17 cellular contexts compared by ENCODE assay signal in genomic region chr13:93361703-93362102, GRCh38.
A peak's percentile ranks its signal among the peaks of the same experiment; 100 is the strongest.
DNase-seq lines count a peak whose midpoint lies in the region; ATAC-seq and TF ChIP-seq lines count a peak whose summit lies in the region.
"Had no signal": no experiment of that assay in that cellular context is flagged by ENCODE, and none has a peak within 500 bp of the region (broad histone marks: within the 10 kb centered on the region; RNA-seq: fewer than 3 reads in every experiment).

No MANE protein-coding gene starts in this region.

- no peaks in the 10 kb centered on the region for H3K36me3 ChIP-seq in testis (ENCODE audit: low read depth, missing control alignments)
- H3K36me3 ChIP-seq: BLaER1 had no signal

- no peak overlapping the region for H3K27ac ChIP-seq in testis
- H3K27ac ChIP-seq: BLaER1 had no signal

- H3K4me1 ChIP-seq in testis: no peaks in the 10 kb centered on the region
- H3K4me1 ChIP-seq: BLaER1 had no signal

- H3K9me3 ChIP-seq in testis: no peaks in the 10 kb centered on the region
- H3K9me3 ChIP-seq: BLaER1 had no signal

- H3K4me3 ChIP-seq in testis: no peak overlapping the region
- H3K4me3 ChIP-seq: BLaER1 had no signal

- no peaks in the 10 kb centered on the region for H3K27me3 ChIP-seq in testis
- H3K27me3 ChIP-seq: BLaER1 had no signal

- TF ChIP-seq CTCF in testis (IDR thresholded peaks at IDR 0.05): no peak

- intact Hi-C loops in testis (cut with DNase I; ENCODE audit: low total_unique reads): no loop called here

- WGBS in testis, 2 donors: 45 to 54% methylated on average over 3 of the region's 3 CpGs

- peak; percentile 2 for DNase-seq in DMS 273 (lab: John Stamatoyannopoulos, UW; ENCODE audit: unreplicated experiment)
- no peak for DNase-seq in DMS 273 treated with DMSO at 0.1 percent for 48 hours (lab: John Stamatoyannopoulos, UW)
- DNase-seq in HuH-7.5 (ENCODE audit: low spot score): peak; percentile 25
- peak; percentile 75 for DNase-seq in NCI-H69 (lab: John Stamatoyannopoulos, UW)
- no peak for DNase-seq in left lobe of liver (ENCODE audit: low spot score)
- DNase-seq in stimulated activated CD4-positive, alpha-beta T cell treated with anti-CD3 and anti-CD28 coated beads, Interleukin-12 subunit alpha, Interleukin-12 subunit beta, amount 100 ng/mL, for 4 hours: no peak
- no peak for DNase-seq in testis
- DNase-seq: 8988T; CD8-positive, alpha-beta T cell; Kasumi-1; MM.1S; NCI-H1105 treated with DMSO at 0.1 percent for 48 hours; NCI-H2081; NCI-H226 had no signal

- no peak for TF ChIP-seq POLR2A in testis (IDR thresholded peaks at IDR 0.05)

- ATAC-seq in left lobe of liver (peak; percentile 95), SK-N-SH treated with all-trans-retinoic acid at 6 μM for 48 hours (no peak)
- ATAC-seq: CD8-positive, alpha-beta T cell; Panc1 had no signal

TF ChIP-seq in SK-N-SH treated with all-trans-retinoic acid at 6 μM for 48 hours, 23 proteins besides CTCF, POLR2A, EP300 and RAD21:
- TF ChIP-seq CSRNP3 (CRISPR knock-in tag; IDR thresholded peaks at IDR 0.05) (no peak), ARNTL (CRISPR knock-in tag; IDR thresholded peaks at IDR 0.05; ENCODE audit: borderline replicate concordance, low read depth) (no peak), ZNF8 (CRISPR knock-in tag; IDR thresholded peaks at IDR 0.05) (no peak), OSR1 (CRISPR knock-in tag; IDR thresholded peaks at IDR 0.05) (no peak), POU6F1 (CRISPR knock-in tag; IDR thresholded peaks at IDR 0.05; ENCODE audit: borderline replicate concordance, low read depth) (no peak), RARB (CRISPR knock-in tag; IDR thresholded peaks at IDR 0.05) (no peak)

Comparison
In these comparisons a context has a peak if more than half of its experiments do, and no peak if none do; other contexts are left out.
1. DNase-seq: peak in DMS 273 (single experiment), HuH-7.5 (single experiment) and NCI-H69 (single experiment); none in DMS 273 treated with DMSO at 0.1 percent for 48 hours (single experiment), left lobe of liver (single experiment), stimulated activated CD4-positive, alpha-beta T cell treated with anti-CD3 and anti-CD28 coated beads, Interleukin-12 subunit alpha, Interleukin-12 subunit beta, amount 100 ng/mL, for 4 hours (single experiment) and testis (single experiment).